In the genomic region with DNA sequence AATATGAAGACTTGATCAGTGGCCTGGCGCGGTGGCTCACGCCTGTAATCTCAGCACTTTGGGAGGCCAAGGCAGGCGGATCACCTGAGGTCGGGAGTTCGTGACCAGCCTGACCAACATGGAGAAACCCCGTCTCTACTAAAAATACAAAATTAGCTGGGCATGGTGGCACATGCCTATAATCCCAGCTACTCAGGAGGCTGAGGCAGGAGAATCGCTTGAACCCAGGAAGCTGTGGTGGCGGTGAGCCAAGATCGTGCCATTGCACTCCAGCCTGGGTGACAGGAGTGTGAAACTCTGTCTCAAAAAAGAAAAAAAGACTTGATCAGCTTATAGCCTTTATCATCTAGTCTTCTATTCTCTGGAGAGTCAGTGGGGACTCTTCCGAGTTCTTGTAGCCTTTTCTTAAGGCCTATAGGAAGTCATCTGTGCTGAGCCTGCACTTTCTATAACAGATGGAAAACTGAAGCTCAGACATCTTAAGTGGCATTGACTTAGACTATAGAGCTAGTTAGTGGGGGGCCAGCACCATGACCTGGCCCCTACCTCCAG, we compare ENCODE assay signal across 8 cellular contexts. TPM values are rescaled to one million over a fixed set of nuclear protein-coding genes. Genes with fewer than 3 reads are reported as not detected.
A peak's percentile ranks its signal among the peaks of the same experiment; 100 is the strongest.
DNase-seq lines count a peak whose midpoint lies in the region; ATAC-seq and TF ChIP-seq lines count a peak whose summit lies in the region.
"Not testable (repeated sequence)": the region's sequence is repeated elsewhere in the genome, so short reads cannot be mapped to it uniquely, and the experiment has no call there.

No MANE protein-coding gene starts in this region.

- not testable (repeated sequence) for DNase-seq in GM06990 (ENCODE audit: extremely low read depth, insufficient read length); OCI-LY7 (ENCODE audit: low spot score); effector memory CD8-positive, alpha-beta T cell; naive B cell
- peak; percentile 36 for DNase-seq in activated T-cell treated with anti-CD3 and anti-CD28 coated beads, Interleukin-2, amount 50 U/mL, for 1 hour

- peak overlapping the region; percentile 83 to 92 for H3K4me3 Mint-ChIP-seq in effector memory CD8-positive, alpha-beta T cell
- H3K4me3 Mint-ChIP-seq in naive B cell, result peak overlapping the region; percentile 80 to 100 (median 99)

- H3K36me3 ChIP-seq in GM06990 (ENCODE audit: control insufficient read depth, insufficient read depth, low read length); OCI-LY7 (ENCODE audit: insufficient read depth, low read length); thymus (ENCODE audit: control insufficient read depth, insufficient read depth): not testable (repeated sequence)

- not testable (repeated sequence) for H3K27me3 Mint-ChIP-seq in effector memory CD8-positive, alpha-beta T cell; naive B cell

- peaks cover 45% of the 10 kb centered on the region for H3K79me2 ChIP-seq in OCI-LY7 (ENCODE audit: insufficient read depth, low read depth, low read length)

- ATAC-seq in GM21447 (IDR thresholded peaks at IDR 0.05; ENCODE audit: unreplicated experiment), result peak; percentile 5
- ATAC-seq in HG03342 (IDR thresholded peaks at IDR 0.05; ENCODE audit: unreplicated experiment), result peak; percentile 4
- ATAC-seq in effector memory CD8-positive, alpha-beta T cell (replicated peaks), result not testable (repeated sequence)
- ATAC-seq in naive B cell (ENCODE audit: low read depth in 2 of 2), result peak; percentile 22 to 24

- H3K36me3 Mint-ChIP-seq in effector memory CD8-positive, alpha-beta T cell (ENCODE audit: insufficient read depth), result peaks cover 58% of the 10 kb centered on the region
- H3K36me3 Mint-ChIP-seq in naive B cell, result not testable (repeated sequence)

- H3K27ac ChIP-seq in OCI-LY7 (ENCODE audit: low read depth, low read length, poor library complexity, severe bottlenecking) (peak overlapping the region; percentile 99), thymus (ENCODE audit: low read depth) (peak overlapping the region; percentile 99)

- H3K9me2 ChIP-seq in OCI-LY7 (ENCODE audit: insufficient read depth, low read length), result not testable (repeated sequence)

- WGBS in thymus, result 67% methylated on average over 11 of the region's 11 CpGs

- not testable (repeated sequence) for TF ChIP-seq CTCF in GM06990 (IDR thresholded peaks at IDR 0.05; ENCODE audit: insufficient read depth, low read length, poor library complexity, severe bottlenecking); OCI-LY7 (conservative IDR thresholded peaks at IDR 0.05; ENCODE audit: low read length)

- CTCF ChIA-PET in OCI-LY7 (lab: Charles Lee; ENCODE audit: unreplicated experiment), result interaction anchor here (0.6 to 1.1 kb wide), 2 partner anchors 46 to 128 kb away, joined by 3 to 4 read pairs; no protein-coding TSS in a partner anchor

- H3K4me3 ChIP-seq in GM06990 (replicated peaks; ENCODE audit: low read depth, low read length) (peak overlapping the region; percentile 59), OCI-LY7 (ENCODE audit: low read depth, low read length, poor library complexity, severe bottlenecking) (peak overlapping the region; percentile 74), thymus (ENCODE audit: low read length) (peak overlapping the region; percentile 73)

- H3K9me3 Mint-ChIP-seq in effector memory CD8-positive, alpha-beta T cell; naive B cell: not testable (repeated sequence)

- H2AFZ ChIP-seq in OCI-LY7 (ENCODE audit: low read length), result peak overlapping the region; percentile 81

- intact Hi-C loops in OCI-LY7 (cut with micrococcal nuclease; ENCODE audit: unreplicated experiment), result loop anchor here (2.0 to 10.0 kb wide), 6 partner anchors 44 to 580 kb away; partner anchors contain the start of genes CCNK, CYP46A1, DEGS2 and SETD3

- H3K27ac Mint-ChIP-seq in effector memory CD8-positive, alpha-beta T cell, result peak overlapping the region; percentile 96 to 98
- peak overlapping the region; percentile 85 to 99 (median 96) for H3K27ac Mint-ChIP-seq in naive B cell

- not testable (repeated sequence) for H3K27me3 ChIP-seq in GM06990 (replicated peaks; ENCODE audit: control insufficient read depth, insufficient read depth, low read length); thymus (ENCODE audit: control insufficient read depth, insufficient read depth)

- H3K4me1 ChIP-seq in OCI-LY7 (ENCODE audit: insufficient read depth, low read length, poor library complexity, severe bottlenecking) (peaks cover 72% of the 10 kb centered on the region), thymus (ENCODE audit: control insufficient read depth, insufficient read depth, low read length) (peaks cover 34% of the 10 kb centered on the region)

- POLR2A ChIA-PET in OCI-LY7 (lab: Charles Lee), result interaction anchor here (0.6 to 2.6 kb wide), 10 partner anchors 10 to 828 kb away, joined by 3 to 7 read pairs (median 4); no protein-coding TSS in a partner anchor

- peak overlapping the region; percentile 97 for H3K4me2 ChIP-seq in OCI-LY7 (ENCODE audit: low read length)

- not testable (repeated sequence) for H3K9me3 ChIP-seq in OCI-LY7 (ENCODE audit: low read length); thymus (ENCODE audit: control insufficient read depth)

- H4K20me1 ChIP-seq in OCI-LY7 (ENCODE audit: insufficient read depth, low read length), result not testable (repeated sequence)

- H3K4me1 Mint-ChIP-seq in effector memory CD8-positive, alpha-beta T cell (ENCODE audit: low read depth in 2 of 2), result peaks cover 72 to 83% of the 10 kb centered on the region in 2 donors
- peaks cover 60 to 76% (median 66%) of the 10 kb centered on the region in 3 donors for H3K4me1 Mint-ChIP-seq in naive B cell

- BruUV-seq in OCI-LY7 (replicated peaks; lab: Mats Ljungman, UMichigan), result not testable (repeated sequence)

RNA-seq across cellular contexts. Expression of gene EVL, which starts 0.5 kb away (rescaled TPM):
- total RNA-seq in OCI-LY7 (2014; rRNA removed; shearing (Covaris generic)), result 154 and 206 TPM in 2 replicates
- total RNA-seq in OCI-LY7 (2022), result 298 and 324 TPM in 2 replicates
- 100 to 1,000 TPM in 2 of 6 donors, 10 to 100 TPM in 4; 76.5 to 135 (median 89.8) TPM for polyA plus RNA-seq in naive B cell (ENCODE audit: low read depth in 6 of 6)
- polyA plus RNA-seq in thymus, result 233 TPM
